ENCODE assay signal across 19 cellular contexts in genomic region chr6:105546748-105547147, GRCh38.
DNase-seq lines count a peak whose midpoint lies in the region; ATAC-seq, FAIRE-seq and TF ChIP-seq lines count a peak whose summit lies in the region.
"Had no signal": no experiment of that assay in that cellular context is flagged by ENCODE, and none has a peak within 500 bp of the region (broad histone marks: within the 10 kb centered on the region; RNA-seq: fewer than 3 reads in every experiment).

No MANE protein-coding gene starts in this region.

- POLR2A ChIA-PET in A549 (lab: Yijun Ruan, JAX) (interaction anchor here (0.5 to 1.2 kb wide), 2 partner anchors 539 to 541 kb away, joined by 3 to 6 read pairs; no protein-coding TSS in a partner anchor), PC-9 (lab: Charles Lee; ENCODE audit: unreplicated experiment) (no interaction called here)

- CTCF ChIA-PET in A549 (lab: Yijun Ruan, JAX), result interaction anchor here (0.7 to 1.6 kb wide), 4 partner anchors 12 to 676 kb away, joined by 3 to 6 read pairs (median 4); no protein-coding TSS in a partner anchor
- CTCF ChIA-PET in PC-9 (lab: Charles Lee), result no interaction called here

- peak overlapping the region; percentile 83 to 93 for H3K27ac ChIP-seq in A549
- no peak overlapping the region for H3K27ac ChIP-seq in OCI-LY3 (ENCODE audit: low read length)
- H3K27ac ChIP-seq in epithelial cell of prostate, result peak overlapping the region; percentile 79
- H3K27ac ChIP-seq in small intestine (ENCODE audit: low read depth in 1 of 2, low read length in 1 of 2), result peak overlapping the region; percentile 20 to 47
- H3K27ac ChIP-seq in PC-9, result no peak overlapping the region
- no peak overlapping the region for H3K27ac ChIP-seq in ovary
- H3K27ac ChIP-seq: BLaER1 treated with 17β-estradiol and CSF1 and Interleukin-3, amounts not matched to agents 10 nM and 100 nM; RWPE1; SJSA1 had no signal

- TF ChIP-seq CTCF in A549 (IDR thresholded peaks at IDR 0.05) (no peak), OCI-LY3 (IDR thresholded peaks at IDR 0.05; ENCODE audit: low read depth, low read length) (no peak), PC-9 (conservative IDR thresholded peaks at IDR 0.05) (no peak), ovary (IDR thresholded peaks at IDR 0.05) (no peak)

- H3K4me1 ChIP-seq in A549 (peaks cover 24% of the 10 kb centered on the region), OCI-LY3 (ENCODE audit: low read length) (peaks cover 10% of the 10 kb centered on the region), small intestine (ENCODE audit: control insufficient read depth in 2 of 2, insufficient read depth in 1 of 2, low read depth in 1 of 2, low read length in 1 of 2) (no peaks in the 10 kb centered on the region), PC-9 (replicated peaks; ENCODE audit: insufficient read depth) (no peaks in the 10 kb centered on the region), ovary (ENCODE audit: insufficient read depth) (no peaks in the 10 kb centered on the region)
- H3K4me1 ChIP-seq: BLaER1 treated with 17β-estradiol and CSF1 and Interleukin-3, amounts not matched to agents 10 nM and 100 nM had no signal

- H3F3A ChIP-seq in PC-9 (ENCODE audit: insufficient read depth, low read depth), result no peaks in the 10 kb centered on the region

- TF ChIP-seq EP300 in A549 (IDR thresholded peaks at IDR 0.05), result no peak
- TF ChIP-seq EP300 in ovary (IDR thresholded peaks at IDR 0.05), result no peak

- H4K20me1 ChIP-seq in OCI-LY3 (ENCODE audit: insufficient read depth, low read length) (no peaks in the 10 kb centered on the region), PC-9 (ENCODE audit: insufficient read depth) (no peaks in the 10 kb centered on the region)
- H4K20me1 ChIP-seq: BLaER1 treated with 17β-estradiol and CSF1 and Interleukin-3, amounts not matched to agents 10 nM and 100 nM had no signal

- H3K27me3 ChIP-seq in OCI-LY3 (ENCODE audit: low read depth, low read length), result no peaks in the 10 kb centered on the region
- H3K27me3 ChIP-seq in small intestine (ENCODE audit: control insufficient read depth in 2 of 2, insufficient read depth in 2 of 2, low read length in 2 of 2), result no peaks in the 10 kb centered on the region
- no peaks in the 10 kb centered on the region for H3K27me3 ChIP-seq in PC-9 (ENCODE audit: insufficient read depth, low read depth)
- no peaks in the 10 kb centered on the region for H3K27me3 ChIP-seq in ovary
- H3K27me3 ChIP-seq: BLaER1 treated with 17β-estradiol and CSF1 and Interleukin-3, amounts not matched to agents 10 nM and 100 nM; SJSA1 had no signal

- no peaks in the 10 kb centered on the region for H3K79me2 ChIP-seq in OCI-LY3 (ENCODE audit: low read length)
- H3K79me2 ChIP-seq in PC-9 (ENCODE audit: low read depth), result no peaks in the 10 kb centered on the region

- H3K4me2 ChIP-seq in A549 (peak overlapping the region; percentile 65), OCI-LY3 (ENCODE audit: low read length) (peak overlapping the region; percentile 36; the same call in 1 of the 2 replicates), PC-9 (no peak overlapping the region)
- H3K4me2 ChIP-seq: BLaER1 treated with 17β-estradiol and CSF1 and Interleukin-3, amounts not matched to agents 10 nM and 100 nM had no signal

- H3K4me3 ChIP-seq in A549 (no peak overlapping the region), OCI-LY3 (ENCODE audit: low read length) (no peak overlapping the region), small intestine (ENCODE audit: low read depth in 1 of 2, low read length in 2 of 2) (no peak overlapping the region), PC-9 (no peak overlapping the region), ovary (no peak overlapping the region)
- H3K4me3 ChIP-seq: BLaER1 treated with 17β-estradiol and CSF1 and Interleukin-3, amounts not matched to agents 10 nM and 100 nM; SJSA1 had no signal

- H2AFZ ChIP-seq in OCI-LY3 (ENCODE audit: low read depth, low read length), result peak overlapping the region; percentile 60; the same call in 1 of the 2 replicates
- H2AFZ ChIP-seq in PC-9, result no peak overlapping the region; the same call in 1 of the 2 replicates

- H3K9ac ChIP-seq in OCI-LY3 (ENCODE audit: low read length), result no peak overlapping the region
- H3K9ac ChIP-seq: BLaER1 treated with 17β-estradiol and CSF1 and Interleukin-3, amounts not matched to agents 10 nM and 100 nM had no signal

- H3K36me3 ChIP-seq in OCI-LY3 (replicated peaks; ENCODE audit: low read depth, low read length), result no peaks in the 10 kb centered on the region
- H3K36me3 ChIP-seq in small intestine (ENCODE audit: control insufficient read depth in 2 of 2, insufficient read depth in 2 of 2, low read length in 2 of 2), result no peaks in the 10 kb centered on the region
- H3K36me3 ChIP-seq in PC-9 (ENCODE audit: low read depth), result no peaks in the 10 kb centered on the region
- no peaks in the 10 kb centered on the region for H3K36me3 ChIP-seq in ovary
- H3K36me3 ChIP-seq: BLaER1 treated with 17β-estradiol and CSF1 and Interleukin-3, amounts not matched to agents 10 nM and 100 nM; SJSA1 had no signal

- peak in 1 of 2 experiments; percentile 21 for DNase-seq in A549 (ENCODE audit: low read depth in 1 of 2, low spot score in 1 of 2)
- DNase-seq in epithelial cell of prostate (ENCODE audit: low read depth, low spot score), result no peak
- no peak for DNase-seq in small intestine
- DNase-seq in PC-9, result no peak
- no peak for DNase-seq in ovary
- DNase-seq: DND-41; H9; NCI-H1417; NCI-H187 treated with DMSO at 0.1 percent for 48 hours; NCI-H2171 treated with DMSO at 0.1 percent for 48 hours; NCI-H446 treated with DMSO at 0.1 percent for 48 hours; NK-92 treated with Interleukin-12 subunit alpha and Interleukin-12 subunit beta, amount 100 ng/mL, for 24 hours; OCI-M1 had no signal

- no TSS peak for BruUV-seq in PC-9 (replicated peaks; lab: Mats Ljungman, UMichigan)

- TF ChIP-seq RAD21 in A549 (conservative IDR thresholded peaks at IDR 0.05 in 1 of 2, IDR thresholded peaks at IDR 0.05 in 1 of 2), result no peak

- no peaks in the 10 kb centered on the region for H3K9me2 ChIP-seq in PC-9 (ENCODE audit: insufficient read depth)

- FAIRE-seq in A549 (lab: Jason Lieb, UNC) (no peak), small intestine (lab: Jason Lieb, UNC) (no peak)

- TF ChIP-seq POLR2A in A549 (IDR thresholded peaks at IDR 0.05; ENCODE audit: low read length) (no peak), ovary (IDR thresholded peaks at IDR 0.05) (no peak)

- H3K9me3 ChIP-seq in A549 (no peaks in the 10 kb centered on the region), OCI-LY3 (ENCODE audit: insufficient read depth, low read length) (no peaks in the 10 kb centered on the region), small intestine (ENCODE audit: control insufficient read depth, low read depth) (no peaks in the 10 kb centered on the region), PC-9 (ENCODE audit: insufficient read depth, low read depth) (no peaks in the 10 kb centered on the region), ovary (no peaks in the 10 kb centered on the region)
- H3K9me3 ChIP-seq: BLaER1 treated with 17β-estradiol and CSF1 and Interleukin-3, amounts not matched to agents 10 nM and 100 nM; SJSA1 had no signal

- peak; percentile 47 to 76; a peak in 5 of 6 replicates for ATAC-seq in A549
- ATAC-seq in HG03442 (IDR thresholded peaks at IDR 0.05; ENCODE audit: unreplicated experiment), result no peak
- no peak for ATAC-seq in HG02798 (IDR thresholded peaks at IDR 0.05; ENCODE audit: poor library complexity, unreplicated experiment)

- 4% methylated on average over 2 of the region's 2 CpGs for WGBS in A549 (ENCODE audit: missing lambda C conversion rate)
- 38 to 61% (median 44%) methylated on average over 2 of the region's 2 CpGs for WGBS in small intestine, 3 donors
- WGBS in ovary, 3 donors, result 78 to 86% (median 79%) methylated on average over 2 of the region's 2 CpGs

- intact Hi-C loops in PC-9 (cut with micrococcal nuclease; ENCODE audit: unreplicated experiment) (no loop called here), ovary (cut with DNase I) (no loop called here)

TF ChIP-seq in A549, 52 proteins besides CTCF, POLR2A, EP300 and RAD21:
- TF ChIP-seq MAZ (IDR thresholded peaks at IDR 0.05; ENCODE audit: borderline replicate concordance, low read depth, low read length) (no peak), JUN (IDR thresholded peaks at IDR 0.05) (0 out of 5 replicates have a peak, but pooled peaks of 1 of the 2 experiments have one; percentile 13), CBX2 (IDR thresholded peaks at IDR 0.05; ENCODE audit: borderline replicate concordance, low read depth) (no peak)
TF ChIP-seq in A549: peak in this region for 1.

Comparison
In these comparisons a context has a peak if more than half of its experiments do, and no peak if none do; other contexts are left out.
1. ATAC-seq: peak in A549 (2 of 2); none in HG03442 (single experiment) and HG02798 (single experiment).
2. H3K27ac ChIP-seq: peak in A549 (2 of 2), epithelial cell of prostate (single experiment) and small intestine (2 of 2); none in OCI-LY3 (single experiment), PC-9 (single experiment) and ovary (0 of 2).